ENCODE assay signal across 10 cellular contexts in genomic region chrX:84907324-84907946, GRCh38.
DNase-seq lines count a peak whose midpoint lies in the region; ATAC-seq, FAIRE-seq and TF ChIP-seq lines count a peak whose summit lies in the region.
"Had no signal": no experiment of that assay in that cellular context is flagged by ENCODE, and none has a peak within 500 bp of the region (broad histone marks: within the 10 kb centered on the region; RNA-seq: fewer than 3 reads in every experiment).

No MANE protein-coding gene starts in this region.

- H3K4me3 ChIP-seq in pancreas = no peak overlapping the region
- no peak overlapping the region for H3K4me3 ChIP-seq in gastroesophageal sphincter

- H3K9me3 Mint-ChIP-seq in endothelial cell (ENCODE audit: unreplicated experiment) = no peaks in the 10 kb centered on the region

- FAIRE-seq in G401.6 (lab: Jason Lieb, UNC) (peak; percentile 33), pancreas (lab: Jason Lieb, UNC) (peak; percentile 89)

- peak; percentile 42 for TF ChIP-seq CTCF in endothelial cell (IDR thresholded peaks at IDR 0.05; ENCODE audit: unreplicated experiment)
- TF ChIP-seq CTCF in pancreas (IDR thresholded peaks at IDR 0.05) = peak in 1 of 4 donors; percentile 14
- TF ChIP-seq CTCF in gastroesophageal sphincter (IDR thresholded peaks at IDR 0.05) = peak in 1 of 4 experiments; percentile 17

- H3K4me1 Mint-ChIP-seq in endothelial cell (ENCODE audit: unreplicated experiment) = no peaks in the 10 kb centered on the region

- no peaks in the 10 kb centered on the region for H3K9me3 ChIP-seq in pancreas
- no peaks in the 10 kb centered on the region for H3K9me3 ChIP-seq in gastroesophageal sphincter

- H3K27me3 ChIP-seq in pancreas (peaks cover 0 to 19% (median 0%) of the 10 kb centered on the region in 4 donors), gastroesophageal sphincter (no peaks in the 10 kb centered on the region)

- DNase-seq in NCI-H146 (lab: John Stamatoyannopoulos, UW) = peak; percentile 18
- no peak for DNase-seq in endothelial cell (ENCODE audit: low spot score)
- no peak for DNase-seq in pancreas
- no peak for DNase-seq in central memory CD4-positive, alpha-beta T cell
- DNase-seq in HK-2 (ENCODE audit: unreplicated experiment) = no peak
- DNase-seq: activated CD4-positive, alpha-beta T cell treated with anti-CD3 and anti-CD28 coated beads, Interleukin-2, amount 50 U/mL, for 48 hours; NCI-H1048 had no signal

- H3K27ac ChIP-seq in pancreas (no peak overlapping the region), gastroesophageal sphincter (no peak overlapping the region)

- no peak for ATAC-seq in pancreas
- no peak for ATAC-seq in gastroesophageal sphincter
- ATAC-seq in GM19035 (IDR thresholded peaks at IDR 0.05; ENCODE audit: unreplicated experiment) = no peak

- no peak overlapping the region for H3K27ac Mint-ChIP-seq in endothelial cell (ENCODE audit: unreplicated experiment)

- H3K36me3 Mint-ChIP-seq in endothelial cell (ENCODE audit: low read depth, unreplicated experiment) = no peaks in the 10 kb centered on the region

- no peak overlapping the region for H3K4me3 Mint-ChIP-seq in endothelial cell (ENCODE audit: unreplicated experiment)

- intact Hi-C loops in pancreas (cut with DNase I) = no loop called here

- TF ChIP-seq POLR2A in gastroesophageal sphincter (IDR thresholded peaks at IDR 0.05) = no peak

- H3K36me3 ChIP-seq in pancreas (no peaks in the 10 kb centered on the region), gastroesophageal sphincter (no peaks in the 10 kb centered on the region)

- H3K27me3 Mint-ChIP-seq in endothelial cell (ENCODE audit: unreplicated experiment) = no peaks in the 10 kb centered on the region

- no peak for TF ChIP-seq EP300 in gastroesophageal sphincter (IDR thresholded peaks at IDR 0.05)

- H3K4me1 ChIP-seq in pancreas (no peaks in the 10 kb centered on the region), gastroesophageal sphincter (no peaks in the 10 kb centered on the region)

- WGBS in pancreas, 2 donors = 27 to 43% methylated on average over 5 of the region's 5 CpGs
- WGBS in gastroesophageal sphincter (ENCODE audit: low coverage in 1 of 2), 2 donors = 23 to 31% methylated on average over 2 of the region's 5 CpGs
